ENCODE assay signal across 8 cellular contexts in genomic region chr14:99794156-99794780, GRCh38. TPM values are rescaled to one million over a fixed set of nuclear protein-coding genes. Genes with fewer than 3 reads are reported as not detected.
DNase-seq lines count a peak whose midpoint lies in the region; ATAC-seq and TF ChIP-seq lines count a peak whose summit lies in the region.

No MANE protein-coding gene starts in this region.

- H3K9me3 Mint-ChIP-seq in stimulated activated naive CD8-positive, alpha-beta T cell treated with anti-CD3 and anti-CD28 coated beads, Interleukin-15, Interleukin-2, amounts not matched to agents 100 ng/mL and 50 ng/mL, for 24 hours = no peaks in the 10 kb centered on the region
- H3K9me3 Mint-ChIP-seq in MCF 10A (ENCODE audit: unreplicated experiment) = no peaks in the 10 kb centered on the region

- BruUV-seq in MCF 10A (replicated peaks; lab: Mats Ljungman, UMichigan) = TSS peak; percentile 50

- H3K4me1 ChIP-seq in mucosa of stomach (ENCODE audit: control insufficient read depth, insufficient read depth, low read length) = no peaks in the 10 kb centered on the region

- H3K9me3 ChIP-seq in mucosa of stomach (ENCODE audit: control insufficient read depth, low read length) = no peaks in the 10 kb centered on the region

- CTCF ChIA-PET in MCF 10A (lab: Yijun Ruan, JAX) = interaction anchor here (0.6 to 0.8 kb wide), 2 partner anchors 11 to 218 kb away, joined by 3 read pairs; no protein-coding TSS in a partner anchor

- ATAC-seq in stimulated activated naive CD8-positive, alpha-beta T cell treated with anti-CD3 and anti-CD28 coated beads, Interleukin-15, Interleukin-2, amounts not matched to agents 100 U/mL and 50 U/mL, for 24 hours = no peak
- no peak for ATAC-seq in GM21529 (IDR thresholded peaks at IDR 0.05; ENCODE audit: unreplicated experiment)

- no peak overlapping the region for H3K4me3 ChIP-seq in mucosa of stomach (ENCODE audit: low read length)

- DNase-seq in stimulated activated naive CD8-positive, alpha-beta T cell treated with anti-CD3 and anti-CD28 coated beads, Interleukin-15, Interleukin-2, amounts not matched to agents 100 U/mL and 50 U/mL, for 24 hours = no peak
- DNase-seq in MCF 10A (ENCODE audit: unreplicated experiment) = no peak
- DNase-seq in SKM-1 treated with dmso at 0.1 percent for 144 hours (lab: John Stamatoyannopoulos, UW; ENCODE audit: unreplicated experiment) = no peak
- DNase-seq in NCI-H2196 (lab: John Stamatoyannopoulos, UW; ENCODE audit: unreplicated experiment) = no peak
- DNase-seq in NCI-H446 (lab: John Stamatoyannopoulos, UW) = no peak

- H3K4me1 Mint-ChIP-seq in stimulated activated naive CD8-positive, alpha-beta T cell treated with anti-CD3 and anti-CD28 coated beads, Interleukin-15, Interleukin-2, amounts not matched to agents 100 ng/mL and 50 ng/mL, for 24 hours (ENCODE audit: low read depth) = peaks cover 22% of the 10 kb centered on the region
- H3K4me1 Mint-ChIP-seq in MCF 10A (ENCODE audit: insufficient read depth, unreplicated experiment) = peaks cover 24% of the 10 kb centered on the region

- H3K36me3 Mint-ChIP-seq in stimulated activated naive CD8-positive, alpha-beta T cell treated with anti-CD3 and anti-CD28 coated beads, Interleukin-15, Interleukin-2, amounts not matched to agents 100 ng/mL and 50 ng/mL, for 24 hours (ENCODE audit: low read depth) = no peaks in the 10 kb centered on the region
- no peaks in the 10 kb centered on the region for H3K36me3 Mint-ChIP-seq in MCF 10A (ENCODE audit: insufficient read depth, unreplicated experiment)

- H3K36me3 ChIP-seq in mucosa of stomach (ENCODE audit: control insufficient read depth, insufficient read depth, low read length) = no peaks in the 10 kb centered on the region

- TF ChIP-seq CTCF in MCF 10A (IDR thresholded peaks at IDR 0.05; ENCODE audit: unreplicated experiment) = no peak

- peak overlapping the region; percentile 51 for H3K27ac Mint-ChIP-seq in stimulated activated naive CD8-positive, alpha-beta T cell treated with anti-CD3 and anti-CD28 coated beads, Interleukin-15, Interleukin-2, amounts not matched to agents 100 ng/mL and 50 ng/mL, for 24 hours
- no peak overlapping the region for H3K27ac Mint-ChIP-seq in MCF 10A (ENCODE audit: low read depth, unreplicated experiment)

- peaks cover 62% of the 10 kb centered on the region for H3K27me3 Mint-ChIP-seq in stimulated activated naive CD8-positive, alpha-beta T cell treated with anti-CD3 and anti-CD28 coated beads, Interleukin-15, Interleukin-2, amounts not matched to agents 100 ng/mL and 50 ng/mL, for 24 hours
- no peaks in the 10 kb centered on the region for H3K27me3 Mint-ChIP-seq in MCF 10A (ENCODE audit: insufficient read depth, unreplicated experiment)

- H3K4me3 Mint-ChIP-seq in stimulated activated naive CD8-positive, alpha-beta T cell treated with anti-CD3 and anti-CD28 coated beads, Interleukin-15, Interleukin-2, amounts not matched to agents 100 ng/mL and 50 ng/mL, for 24 hours = peak overlapping the region; percentile 67
- H3K4me3 Mint-ChIP-seq in MCF 10A (ENCODE audit: unreplicated experiment) = peak overlapping the region; percentile 66

- peak overlapping the region; percentile 45 for H3K9ac ChIP-seq in mucosa of stomach (ENCODE audit: low read length)

- intact Hi-C loops in MCF 10A (cut with micrococcal nuclease) = loop anchor here (2.0 to 5.0 kb wide), 3 partner anchors 37 to 112 kb away; partner anchors contain the start of gene CYP46A1

- POLR2A ChIA-PET in MCF 10A (lab: Yijun Ruan, JAX) = interaction anchor here (0.9 to 3.7 kb wide), 5 partner anchors 36 to 64 kb away, joined by 3 to 19 read pairs (median 6); no protein-coding TSS in a partner anchor

- H3K27me3 ChIP-seq in mucosa of stomach (ENCODE audit: control insufficient read depth, insufficient read depth, low read length) = peaks cover 38% of the 10 kb centered on the region

RNA-seq across cellular contexts. Expression of gene EML1, which starts 1.1 kb away (rescaled TPM):
- 9.5 and 11.6 TPM in 2 replicates for total RNA-seq in MCF 10A (2022)
